7 cellular contexts compared by ENCODE assay signal in genomic region chr5:51814817-51815216, GRCh38.
DNase-seq lines count a peak whose midpoint lies in the region; ATAC-seq, FAIRE-seq and TF ChIP-seq lines count a peak whose summit lies in the region.
"Not testable (repeated sequence)": the region's sequence is repeated elsewhere in the genome, so short reads cannot be mapped to it uniquely, and the experiment has no call there.

No MANE protein-coding gene starts in this region.

- not testable (repeated sequence) for FAIRE-seq in endothelial cell of umbilical vein (lab: Jason Lieb, UNC); keratinocyte (lab: Jason Lieb, UNC)

- H3K4me1 ChIP-seq in PC-3 (ENCODE audit: insufficient read depth, low read length) (peaks cover 30% of the 10 kb centered on the region), keratinocyte (ENCODE audit: control insufficient read depth, extremely low read depth, insufficient read depth, low read length) (peaks cover 55% of the 10 kb centered on the region)
- H3K4me1 ChIP-seq in endothelial cell of umbilical vein (ENCODE audit: control insufficient read depth, extremely low read depth, insufficient read depth, low read length), result not testable (repeated sequence)

- not testable (repeated sequence) for H3K9me1 ChIP-seq in endothelial cell of umbilical vein (replicated peaks; ENCODE audit: control insufficient read depth, extremely low read depth, insufficient read depth, low read length); keratinocyte (ENCODE audit: control insufficient read depth, extremely low read depth, insufficient read depth, low read length)

- not testable (repeated sequence) for BruUV-seq in PC-3 (replicated peaks; lab: Mats Ljungman, UMichigan); MCF 10A (replicated peaks; lab: Mats Ljungman, UMichigan); endothelial cell of umbilical vein (replicated peaks; lab: Mats Ljungman, UMichigan)

- H3F3A ChIP-seq in PC-3 (ENCODE audit: low read length, unreplicated experiment), result not testable (repeated sequence)

- not testable (repeated sequence) for H4K20me1 ChIP-seq in PC-3 (ENCODE audit: low read length); endothelial cell of umbilical vein (replicated peaks; ENCODE audit: control insufficient read depth, extremely low read depth, insufficient read depth, low read length); keratinocyte (ENCODE audit: control insufficient read depth, extremely low read depth, insufficient read depth, low read length)

- dilution Hi-C loops in endothelial cell of umbilical vein (cut with MboI; ENCODE audit: extremely low pct_ligation_motif_present, low sequenced_read_pairs); keratinocyte (cut with MboI; ENCODE audit: extremely low pct_ligation_motif_present, low sequenced_read_pairs): not testable (repeated sequence)

- not testable (repeated sequence) for H3K27me3 Mint-ChIP-seq in MCF 10A (ENCODE audit: insufficient read depth, unreplicated experiment)

- not testable (repeated sequence) for H3K27me3 ChIP-seq in PC-3 (ENCODE audit: low read length); endothelial cell of umbilical vein (ENCODE audit: control insufficient read depth in 2 of 2, insufficient read depth in 2 of 2, low read length in 2 of 2); keratinocyte (ENCODE audit: control insufficient read depth, extremely low read depth, insufficient read depth, low read length)

- H3K4me1 Mint-ChIP-seq in MCF 10A (ENCODE audit: insufficient read depth, unreplicated experiment), result peaks cover 21% of the 10 kb centered on the region

- H3K4me3 Mint-ChIP-seq in MCF 10A (ENCODE audit: unreplicated experiment), result not testable (repeated sequence)

- not testable (repeated sequence) for H3K4me2 ChIP-seq in PC-3 (ENCODE audit: low read length); endothelial cell of umbilical vein (ENCODE audit: insufficient read depth, low read length); keratinocyte (ENCODE audit: control insufficient read depth, extremely low read depth, insufficient read depth, low read depth, low read length)

- H3K79me2 ChIP-seq in PC-3 (ENCODE audit: low read length); endothelial cell of umbilical vein (ENCODE audit: control insufficient read depth, insufficient read depth, low read length); keratinocyte (ENCODE audit: control insufficient read depth, insufficient read depth, low read length): not testable (repeated sequence)

- not testable (repeated sequence) for H3K9me2 ChIP-seq in PC-3 (replicated peaks; ENCODE audit: low read length)

- not testable (repeated sequence) for H3K9me3 Mint-ChIP-seq in MCF 10A (ENCODE audit: unreplicated experiment)

- not testable (repeated sequence) for H2AFZ ChIP-seq in PC-3 (ENCODE audit: low read length); endothelial cell of umbilical vein (ENCODE audit: low read depth, low read length); keratinocyte (ENCODE audit: control insufficient read depth, low read length)

- DNase-seq in HS-5 (ENCODE audit: low read depth) (peak; percentile 18), PC-3 (peak; percentile 49), RWPE1 (ENCODE audit: low spot score) (peak; percentile 53), MCF 10A (ENCODE audit: unreplicated experiment) (peak; percentile 32), keratinocyte (ENCODE audit: low read depth, low spot score) (peak; percentile 15)
- DNase-seq in endothelial cell of umbilical vein (ENCODE audit: low read depth, low spot score), result not testable (repeated sequence)

- H3K36me3 ChIP-seq in PC-3 (ENCODE audit: low read depth, low read length); endothelial cell of umbilical vein (ENCODE audit: control insufficient read depth in 2 of 2, extremely low read depth in 1 of 2, insufficient read depth in 2 of 2, low read length in 2 of 2); keratinocyte (ENCODE audit: control insufficient read depth in 2 of 2, extremely low read depth in 1 of 2, insufficient read depth in 2 of 2, low read length in 2 of 2): not testable (repeated sequence)

- TF ChIP-seq CTCF in PC-3 (conservative IDR thresholded peaks at IDR 0.05; ENCODE audit: low read depth, low read length); RWPE1 (conservative IDR thresholded peaks at IDR 0.05; ENCODE audit: low read depth); MCF 10A (IDR thresholded peaks at IDR 0.05; ENCODE audit: unreplicated experiment); endothelial cell of umbilical vein (IDR thresholded peaks at IDR 0.05; ENCODE audit: extremely low read depth in 1 of 2, insufficient read depth in 1 of 2, low read depth in 1 of 2, low read length in 2 of 2); keratinocyte (optimal IDR thresholded peaks at IDR 0.05 in 1 of 3, IDR thresholded peaks at IDR 0.05 in 1 of 3, conservative IDR thresholded peaks at IDR 0.05 in 1 of 3; ENCODE audit: extremely low read depth in 1 of 3, insufficient read depth in 2 of 3, low read length in 3 of 3): not testable (repeated sequence)

- not testable (repeated sequence) for H3K4me3 ChIP-seq in PC-3 (ENCODE audit: low read length); endothelial cell of umbilical vein (replicated peaks in 1 of 3; ENCODE audit: insufficient read depth in 1 of 3, low read depth in 1 of 3, low read length in 3 of 3); keratinocyte (ENCODE audit: control insufficient read depth in 2 of 3, extremely low read depth in 1 of 3, insufficient read depth in 2 of 3, low read depth in 1 of 3, low read length in 3 of 3)

- H3K36me3 Mint-ChIP-seq in MCF 10A (ENCODE audit: insufficient read depth, unreplicated experiment), result not testable (repeated sequence)

- CTCF ChIA-PET in PC-3 (lab: Charles Lee); RWPE1 (lab: Yijun Ruan, JAX); MCF 10A (lab: Yijun Ruan, JAX); endothelial cell of umbilical vein (lab: Charles Lee): not testable (repeated sequence)

- H3K27ac ChIP-seq in PC-3 (ENCODE audit: low read length); endothelial cell of umbilical vein (ENCODE audit: insufficient read depth, low read depth, low read length): not testable (repeated sequence)
- H3K27ac ChIP-seq in RWPE1, result peak overlapping the region; percentile 83
- peak overlapping the region; percentile 66 for H3K27ac ChIP-seq in keratinocyte (ENCODE audit: control insufficient read depth, insufficient read depth, low read length)

- not testable (repeated sequence) for H3K9me3 ChIP-seq in PC-3 (ENCODE audit: low read length); endothelial cell of umbilical vein (replicated peaks; ENCODE audit: control insufficient read depth, insufficient read depth, low read length); keratinocyte (ENCODE audit: control insufficient read depth, low read depth, low read length)

- intact Hi-C loops in PC-3 (cut with micrococcal nuclease), result loop anchor here (10.0 kb wide), 2 partner anchors 80 to 430 kb away; partner anchors contain the start of gene ISL1
- intact Hi-C loops in MCF 10A (cut with micrococcal nuclease), result not testable (repeated sequence)
- intact Hi-C loops in endothelial cell of umbilical vein (cut with micrococcal nuclease), result loop anchor here (5.0 kb wide), 1 partner anchor 163 kb away; no protein-coding TSS in a partner anchor

- ATAC-seq in PC-3, result not testable (repeated sequence)
- ATAC-seq in esophagus mucosa, result peak; percentile 35

- not testable (repeated sequence) for H3K9ac ChIP-seq in PC-3 (ENCODE audit: low read length); endothelial cell of umbilical vein (replicated peaks; ENCODE audit: extremely low read depth, insufficient read depth, low read length); keratinocyte (ENCODE audit: control insufficient read depth, extremely low read depth, insufficient read depth, low read length)

- POLR2A ChIA-PET in PC-3 (lab: Charles Lee; ENCODE audit: unreplicated experiment); endothelial cell of umbilical vein (lab: Charles Lee): not testable (repeated sequence)
- POLR2A ChIA-PET in RWPE1 (lab: Yijun Ruan, JAX; ENCODE audit: low non-redundant PET) (interaction anchor here (0.6 kb wide), 1 partner anchor 432 kb away, joined by 6 read pairs; no protein-coding TSS in a partner anchor), MCF 10A (lab: Yijun Ruan, JAX) (interaction anchor here (1.1 to 2.2 kb wide), 2 partner anchors 15 to 70 kb away, joined by 3 to 10 read pairs; no protein-coding TSS in a partner anchor)

- TF ChIP-seq POLR2A in endothelial cell of umbilical vein (IDR thresholded peaks at IDR 0.05; ENCODE audit: low read depth, low read length), result not testable (repeated sequence)

- not testable (repeated sequence) for H3K27ac Mint-ChIP-seq in MCF 10A (ENCODE audit: low read depth, unreplicated experiment)

TF ChIP-seq in endothelial cell of umbilical vein, 7 proteins besides CTCF, POLR2A, EP300 and RAD21:
- peak; percentile 6 for TF ChIP-seq FOS (IDR thresholded peaks at IDR 0.05; ENCODE audit: borderline replicate concordance, insufficient read depth, low read length)
